In genomic region chr3:42033741-42034140, GRCh38 we compare ENCODE assay signal across 12 cellular contexts. TPM values are rescaled to one million over a fixed set of nuclear protein-coding genes. Genes with fewer than 3 reads are reported as not detected.
DNase-seq lines count a peak whose midpoint lies in the region; ATAC-seq, FAIRE-seq and TF ChIP-seq lines count a peak whose summit lies in the region.
"Had no signal": no experiment of that assay in that cellular context is flagged by ENCODE, and none has a peak within 500 bp of the region (broad histone marks: within the 10 kb centered on the region; RNA-seq: fewer than 3 reads in every experiment).

No MANE protein-coding gene starts in this region.

- H3K79me2 ChIP-seq in HCT116 (ENCODE audit: insufficient read depth, low read length) (peaks cover 62% of the 10 kb centered on the region), K562 (ENCODE audit: control insufficient read depth, insufficient read depth, low read length) (peaks cover 29% of the 10 kb centered on the region)

- RAD21 ChIA-PET in HCT116 (lab: Charles Lee; ENCODE audit: low non-redundant PET in 1 of 2, low total read pairs in 2 of 2, uncharacterized antibody in 2 of 2, unreplicated experiment in 2 of 2) = no interaction called here

- TF ChIP-seq RAD21 in HCT116 (IDR thresholded peaks at IDR 0.05; ENCODE audit: low read depth) = no peak
- TF ChIP-seq RAD21 in K562 (CRISPR knock-in tag; conservative IDR thresholded peaks at IDR 0.05 in 1 of 2, IDR thresholded peaks at IDR 0.05 in 1 of 2) = no peak

- H3K36me3 ChIP-seq in HCT116 (ENCODE audit: control insufficient read depth in 1 of 2, insufficient read depth in 2 of 2, low read length in 2 of 2) (no peaks in the 10 kb centered on the region), K562 (ENCODE audit: control insufficient read depth, insufficient read depth, low read length) (peaks cover 16% of the 10 kb centered on the region), right lobe of liver (no peaks in the 10 kb centered on the region), stomach smooth muscle (ENCODE audit: control insufficient read depth in 2 of 2, insufficient read depth in 2 of 2, low read length in 2 of 2) (peaks cover 0 to 7% of the 10 kb centered on the region in 2 donors)

- no peak overlapping the region for H2AFZ ChIP-seq in HCT116 (ENCODE audit: low read depth, low read length, poor library complexity, severe bottlenecking)
- H2AFZ ChIP-seq in K562 (ENCODE audit: low read depth, low read length) = no peak overlapping the region

- H4K20me1 ChIP-seq in HCT116 (ENCODE audit: insufficient read depth) (no peaks in the 10 kb centered on the region), K562 (replicated peaks; ENCODE audit: control insufficient read depth, insufficient read depth, low read length) (peaks cover 46% of the 10 kb centered on the region)

- no peak for FAIRE-seq in K562 (lab: Jason Lieb, UNC)

- no peaks in the 10 kb centered on the region for H3K9me1 ChIP-seq in K562 (ENCODE audit: control insufficient read depth, insufficient read depth, low read length)

- H3K9ac ChIP-seq in HCT116 (ENCODE audit: low read length) = no peak overlapping the region
- no peak overlapping the region for H3K9ac ChIP-seq in K562 (ENCODE audit: insufficient read depth in 1 of 2, low read depth in 2 of 2, low read length in 2 of 2)
- H3K9ac ChIP-seq in stomach smooth muscle (ENCODE audit: low read length in 2 of 2) = no peak overlapping the region

- H3K4me2 ChIP-seq in HCT116 (ENCODE audit: low read length) = no peak overlapping the region
- H3K4me2 ChIP-seq in K562 (ENCODE audit: insufficient read depth, low read length) = no peak overlapping the region

- WGBS in K562 (ENCODE audit: insufficient coverage, low coverage, missing lambda C conversion rate) = 35% methylated on average over 2 of the region's 2 CpGs
- 100% methylated on average over 1 of the region's 2 CpGs for WGBS in right lobe of liver (ENCODE audit: insufficient coverage, low coverage, low lambda C conversion rate, missing lambda C conversion rate)

- no peak for TF ChIP-seq POLR2A in HCT116 (IDR thresholded peaks at IDR 0.05; ENCODE audit: borderline replicate concordance, extremely low read depth, insufficient read depth, insufficient read length)
- no peak for TF ChIP-seq POLR2A in K562 (conservative IDR thresholded peaks at IDR 0.05)
- TF ChIP-seq POLR2A in right lobe of liver (IDR thresholded peaks at IDR 0.05) = no peak

- ATAC-seq in HCT116 = 0 out of 2 replicates have a peak, but pooled peaks have one; percentile 32
- no peak for ATAC-seq in K562
- no peak for ATAC-seq in right lobe of liver
- ATAC-seq in HG03135 (IDR thresholded peaks at IDR 0.05; ENCODE audit: unreplicated experiment) = no peak
- ATAC-seq in GM21619 (IDR thresholded peaks at IDR 0.05; ENCODE audit: unreplicated experiment) = no peak
- ATAC-seq: activated T-cell treated with anti-CD3 and anti-CD28 coated beads, Interleukin-2, amount 50 U/mL, for 72 hours had no signal

- intact Hi-C loops in HCT116 (cut with micrococcal nuclease) = no loop called here
- intact Hi-C loops in K562 (cut with micrococcal nuclease) = no loop called here
- intact Hi-C loops in right lobe of liver (cut with DNase I) = no loop called here

- CTCF ChIA-PET in HCT116 (lab: Charles Lee) (no interaction called here), K562 (lab: Yijun Ruan, JAX; ENCODE audit: low intra/inter-chr PET ratio) (no interaction called here)

- DNase-seq in HCT116 (ENCODE audit: low read depth, low spot score) (no peak), K562 (ENCODE audit: extremely low read depth in 1 of 4, low spot score in 3 of 4) (no peak), right lobe of liver (no peak), inferior parietal cortex (ENCODE audit: extremely low spot score) (no peak), NCI-H146 (lab: John Stamatoyannopoulos, UW) (no peak)
- DNase-seq: activated T-cell treated with anti-CD3 and anti-CD28 coated beads, Interleukin-2, amount 50 U/mL, for 72 hours; foreskin melanocyte; stimulated activated CD4-positive, alpha-beta T cell treated with anti-CD3 and anti-CD28 coated beads, Interleukin-15, amount 100 ng/mL, for 24 hours; stimulated activated naive CD4-positive, alpha-beta T cell had no signal

- H3K27me3 ChIP-seq in HCT116 (ENCODE audit: insufficient read depth, low read length) (no peaks in the 10 kb centered on the region), K562 (ENCODE audit: control insufficient read depth in 2 of 2, insufficient read depth in 2 of 2, low read length in 2 of 2) (no peaks in the 10 kb centered on the region), right lobe of liver (no peaks in the 10 kb centered on the region), stomach smooth muscle (ENCODE audit: control insufficient read depth in 1 of 2, insufficient read depth in 2 of 2, low read length in 2 of 2) (no peaks in the 10 kb centered on the region)

- POLR2A ChIA-PET in HCT116 (lab: Charles Lee) = no interaction called here
- POLR2A ChIA-PET in K562 (lab: Yijun Ruan, JAX) = interaction anchor here (3.2 kb wide), 1 partner anchor 18 kb away, joined by 12 read pairs; no protein-coding TSS in a partner anchor

- H3K4me3 ChIP-seq in HCT116 (replicated peaks in 1 of 2; ENCODE audit: low read depth in 1 of 2, low read length in 2 of 2) = no peak overlapping the region
- no peak overlapping the region for H3K4me3 ChIP-seq in K562
- H3K4me3 ChIP-seq in right lobe of liver = no peak overlapping the region
- H3K4me3 ChIP-seq in stomach smooth muscle (ENCODE audit: low read length in 2 of 2) = no peak overlapping the region

- TF ChIP-seq CTCF in HCT116 (IDR thresholded peaks at IDR 0.05 in 2 of 3, conservative IDR thresholded peaks at IDR 0.05 in 1 of 3; ENCODE audit: borderline replicate concordance in 1 of 3, insufficient read depth in 1 of 3, low read depth in 2 of 3, low read length in 2 of 3) (no peak), K562 (IDR thresholded peaks at IDR 0.05 in 2 of 3, conservative IDR thresholded peaks at IDR 0.05 in 1 of 3; ENCODE audit: insufficient read depth in 2 of 3, low read depth in 1 of 3, low read length in 3 of 3) (no peak), right lobe of liver (IDR thresholded peaks at IDR 0.05) (no peak)

- no peak for TF ChIP-seq EP300 in K562 (IDR thresholded peaks at IDR 0.05; ENCODE audit: low read length)

- no peaks in the 10 kb centered on the region for H3K9me3 ChIP-seq in HCT116 (ENCODE audit: control insufficient read depth in 1 of 2, insufficient read depth in 1 of 2, low read depth in 1 of 2, low read length in 2 of 2)
- no peaks in the 10 kb centered on the region for H3K9me3 ChIP-seq in K562 (replicated peaks; ENCODE audit: control insufficient read depth, insufficient read depth, low read depth, low read length)
- H3K9me3 ChIP-seq in right lobe of liver = no peaks in the 10 kb centered on the region
- no peaks in the 10 kb centered on the region for H3K9me3 ChIP-seq in stomach smooth muscle (ENCODE audit: control insufficient read depth in 2 of 2, low read length in 2 of 2)

- BruUV-seq in HCT116 (replicated peaks; lab: Mats Ljungman, UMichigan) = no TSS peak
- no TSS peak for BruUV-seq in K562 (replicated peaks; lab: Mats Ljungman, UMichigan)

- in situ Hi-C loops in K562 (cut with MboI) = no loop called here

- H3K27ac ChIP-seq in HCT116 (ENCODE audit: low read depth, low read length) (no peak overlapping the region), K562 (ENCODE audit: extremely low read depth, low read depth, low read length) (no peak overlapping the region), right lobe of liver (peak overlapping the region in 2 of 3 donors; percentile 52 to 59), stomach smooth muscle (ENCODE audit: low read length) (peak overlapping the region; percentile 77)

- H3K4me1 ChIP-seq in HCT116 (ENCODE audit: control insufficient read depth in 1 of 2, insufficient read depth in 2 of 2, low read length in 2 of 2) = peaks cover 5 to 39% of the 10 kb centered on the region in 2 experiments; a peak in 3 of 4 replicates
- peaks cover 16 to 18% of the 10 kb centered on the region in 2 experiments; a peak in 4 of 5 replicates for H3K4me1 ChIP-seq in K562 (replicated peaks in 1 of 2; ENCODE audit: control insufficient read depth in 2 of 2, insufficient read depth in 2 of 2, low read length in 2 of 2)
- peaks cover 0 to 69% (median 19%) of the 10 kb centered on the region in 4 donors for H3K4me1 ChIP-seq in right lobe of liver
- H3K4me1 ChIP-seq in stomach smooth muscle (ENCODE audit: control insufficient read depth, insufficient read depth, low read length) = peaks cover 64% of the 10 kb centered on the region

- H3K9me2 ChIP-seq in HCT116 (ENCODE audit: insufficient read depth) = no peaks in the 10 kb centered on the region

TF ChIP-seq in HCT116, 20 proteins besides CTCF, POLR2A, EP300 and RAD21 (continues in another document):
- TF ChIP-seq, protein P1, sequence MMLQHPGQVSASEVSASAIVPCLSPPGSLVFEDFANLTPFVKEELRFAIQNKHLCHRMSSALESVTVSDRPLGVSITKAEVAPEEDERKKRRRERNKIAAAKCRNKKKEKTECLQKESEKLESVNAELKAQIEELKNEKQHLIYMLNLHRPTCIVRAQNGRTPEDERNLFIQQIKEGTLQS (IDR thresholded peaks at IDR 0.05) = no peak

TF ChIP-seq in K562, 482 proteins besides CTCF, POLR2A, EP300 and RAD21 (continues in another document):
- TF ChIP-seq JUN (IDR thresholded peaks at IDR 0.05; ENCODE audit: borderline replicate concordance, low read depth, low read length) (peak; percentile 49; the same call in 1 of the 2 replicates), JUN (CRISPR knock-in tag; IDR thresholded peaks at IDR 0.05; ENCODE audit: borderline replicate concordance) (no peak), POLR2H (tag; IDR thresholded peaks at IDR 0.05; ENCODE audit: low read depth) (no peak)

RNA-seq across cellular contexts. Expression of gene TRAK1, which starts 57.4 kb away (rescaled TPM):
- 25.9 TPM for total RNA-seq in HCT116 (2021; ENCODE audit: unreplicated experiment)
- 16.2 and 17.2 TPM in 2 replicates for polyA plus RNA-seq in HCT116 (2012)
- 54.4 and 56.3 TPM in 2 replicates for total RNA-seq in K562 (2011; cell fraction: chromatin; rRNA removed; ENCODE audit: low replicate concordance)
- 28.3 and 29.1 TPM in 2 replicates for total RNA-seq in K562 (2011; cell fraction: nucleolus; rRNA removed)
- 38.1 and 45.0 TPM in 2 replicates for total RNA-seq in K562 (2011; cell fraction: nucleoplasm; rRNA removed)
- total RNA-seq in K562 (2014; rRNA removed) = 21.7 and 25.8 TPM in 2 replicates
- 13.2 and 14.2 TPM in 2 replicates for total RNA-seq in K562 (2014; rRNA removed; fragmentation: Illumina TruSeq; extraction: Trizol)
- total RNA-seq in K562 (2015; rRNA removed; fragmentation: Illumina TruSeq; extraction: Trizol) = 15.5 and 15.6 TPM in 2 replicates
- total RNA-seq in K562 (2021) = 27.5 and 28.5 TPM in 2 replicates
- 17.5 and 24.0 TPM in 2 replicates for polyA plus RNA-seq in K562 (2011; rRNA removed)
- 13.7 and 15.9 TPM in 2 replicates for polyA plus RNA-seq in K562 (2011; cell fraction: cytosol; rRNA removed)
- polyA plus RNA-seq in K562 (2011; cell fraction: nucleus; rRNA removed) = 46.8 and 47.8 TPM in 2 replicates
- 16.4 and 21.1 TPM in 2 replicates for polyA plus RNA-seq in K562 (2012)
- polyA plus RNA-seq in K562 (2014; fragmentation: Illumina TruSeq; extraction: Trizol) = 20.3 and 21.3 TPM in 2 replicates
- 1 to 10 TPM; 5.3 TPM for polyA plus RNA-seq in K562 (2014; fragmentation: Nextera tagmentation; extraction: Ambion mirVana)
- 18.7 and 19.4 TPM in 2 replicates for polyA plus RNA-seq in K562 (2014; rRNA removed)
- polyA minus RNA-seq in K562 (2011; rRNA and poly(A)+ RNA removed) = 24.5 and 36.4 TPM in 2 replicates
- 17.6 and 25.8 TPM in 2 replicates for polyA minus RNA-seq in K562 (2011; cell fraction: cytosol; rRNA and poly(A)+ RNA removed)
- 28.0 and 53.1 TPM in 2 replicates for polyA minus RNA-seq in K562 (2011; cell fraction: nucleus; rRNA and poly(A)+ RNA removed)
- 10 to 100 TPM in 5 of 6 experiments, 1 to 10 TPM in 1; 9.5 to 16.4 (median 12.2) TPM for total RNA-seq in right lobe of liver

Comparison
In these comparisons a context has a peak if more than half of its experiments do, and no peak if none do; other contexts are left out.
1. H3K27ac ChIP-seq: peak in right lobe of liver (2 of 3) and stomach smooth muscle (single experiment); none in HCT116 (single experiment) and K562 (single experiment).
2. Of the 22 proteins assayed by ChIP-seq in both K562 and HCT116: peak only in K562: FOSL1 and JUND; only in HCT116: none; in both: none; in neither: 19; mixed calls (peak in some experiments, not most) for 1.